In the genomic region with DNA sequence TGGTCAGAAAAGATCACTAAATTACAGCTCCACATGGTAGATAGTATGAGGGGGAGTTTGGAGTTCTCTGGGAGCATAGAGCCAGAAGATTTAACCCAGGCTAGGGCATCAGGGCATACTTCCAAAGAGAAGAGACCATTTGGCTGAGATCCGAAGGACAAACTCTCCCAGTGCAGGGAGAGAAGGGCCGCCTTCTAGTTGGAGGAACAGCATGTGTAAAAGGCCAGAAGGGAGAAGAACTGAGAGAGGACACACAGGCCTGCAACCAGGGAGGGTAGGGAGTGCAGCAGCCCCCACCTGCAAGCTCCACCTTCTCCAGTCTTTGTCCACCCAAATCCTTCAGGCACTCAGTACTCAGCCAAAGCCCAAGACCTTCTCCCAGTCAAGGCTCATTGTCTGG, we compare ENCODE assay signal across 17 cellular contexts.
DNase-seq lines count a peak whose midpoint lies in the region; ATAC-seq and TF ChIP-seq lines count a peak whose summit lies in the region.
"Had no signal": no experiment of that assay in that cellular context is flagged by ENCODE, and none has a peak within 500 bp of the region (broad histone marks: within the 10 kb centered on the region; RNA-seq: fewer than 3 reads in every experiment).

No MANE protein-coding gene starts in this region.

- H3K4me1 Mint-ChIP-seq in dendritic cell treated with granulocyte-macrophage colony-stimulating factor and Interleukin-4, amounts not matched to agents 40 ng/mL and 50 ng/mL, for 4 days (ENCODE audit: low read depth): peaks cover 6% of the 10 kb centered on the region
- H3K4me1 Mint-ChIP-seq: CD8-positive, alpha-beta memory T cell had no signal

- no peak for TF ChIP-seq CTCF in omental fat pad (IDR thresholded peaks at IDR 0.05)

- H3K4me1 ChIP-seq in stomach smooth muscle (ENCODE audit: control insufficient read depth, insufficient read depth, low read length): peaks cover 11% of the 10 kb centered on the region
- H3K4me1 ChIP-seq: BE2C had no signal

- peaks cover 3 to 5% of the 10 kb centered on the region in 2 donors for H3K36me3 ChIP-seq in stomach smooth muscle (ENCODE audit: control insufficient read depth in 2 of 2, insufficient read depth in 2 of 2, low read length in 2 of 2)
- H3K36me3 ChIP-seq: BE2C had no signal

- no peaks in the 10 kb centered on the region for H3K27me3 ChIP-seq in stomach smooth muscle (ENCODE audit: control insufficient read depth in 1 of 2, insufficient read depth in 2 of 2, low read length in 2 of 2)
- H3K27me3 ChIP-seq: BE2C had no signal

- no peaks in the 10 kb centered on the region for H3K9me3 ChIP-seq in stomach smooth muscle (ENCODE audit: control insufficient read depth in 2 of 2, low read length in 2 of 2)
- H3K9me3 ChIP-seq: BE2C had no signal

- H3K9ac ChIP-seq in stomach smooth muscle (ENCODE audit: low read length in 2 of 2): no peak overlapping the region

- H3K36me3 Mint-ChIP-seq in dendritic cell treated with granulocyte-macrophage colony-stimulating factor and Interleukin-4, amounts not matched to agents 40 ng/mL and 50 ng/mL, for 4 days (ENCODE audit: low read depth): no peaks in the 10 kb centered on the region
- H3K36me3 Mint-ChIP-seq: CD14-positive monocyte; CD8-positive, alpha-beta memory T cell had no signal

- H3K4me3 ChIP-seq in stomach smooth muscle (ENCODE audit: low read length in 2 of 2): no peak overlapping the region

- H3K4me3 Mint-ChIP-seq in dendritic cell treated with granulocyte-macrophage colony-stimulating factor and Interleukin-4, amounts not matched to agents 40 ng/mL and 50 ng/mL, for 4 days: no peak overlapping the region
- H3K4me3 Mint-ChIP-seq: CD14-positive monocyte; CD8-positive, alpha-beta memory T cell had no signal

- DNase-seq in omental fat pad (ENCODE audit: low spot score) (no peak), AG08395 (ENCODE audit: low spot score) (no peak), NCI-H345 treated with DMSO at 0.1 percent for 48 hours (lab: John Stamatoyannopoulos, UW; ENCODE audit: unreplicated experiment) (no peak), NCI-H2171 (lab: John Stamatoyannopoulos, UW) (no peak)
- DNase-seq: BE2C; CD8-positive, alpha-beta memory T cell; DND-41; Karpas-422; NCI-H1092; NCI-H1417 treated with DMSO at 0.1 percent for 48 hours; NCI-H187; NCI-H524 treated with DMSO at 0.1 percent for 48 hours; NCI-H774 had no signal

- H3K27me3 Mint-ChIP-seq in dendritic cell treated with granulocyte-macrophage colony-stimulating factor and Interleukin-4, amounts not matched to agents 40 ng/mL and 50 ng/mL, for 4 days: peaks cover 4% of the 10 kb centered on the region

- ATAC-seq in omental fat pad (ENCODE audit: low FRiP score): peak; percentile 15
- no peak for ATAC-seq in GM18519 (IDR thresholded peaks at IDR 0.05; ENCODE audit: low FRiP score, unreplicated experiment)

- H3K27ac Mint-ChIP-seq in dendritic cell treated with granulocyte-macrophage colony-stimulating factor and Interleukin-4, amounts not matched to agents 40 ng/mL and 50 ng/mL, for 4 days: peak overlapping the region; percentile 8
- H3K27ac Mint-ChIP-seq: CD14-positive monocyte had no signal

- H3K27ac ChIP-seq in stomach smooth muscle (ENCODE audit: low read length): peak overlapping the region; percentile 2

- intact Hi-C loops in dendritic cell treated with granulocyte-macrophage colony-stimulating factor and Interleukin-4, amounts not matched to agents 40 ng/mL and 50 ng/mL, for 4 days (cut with micrococcal nuclease): loop anchor here (10.0 kb wide), 2 partner anchors 100 to 150 kb away; no protein-coding TSS in a partner anchor

- H3K9me3 Mint-ChIP-seq in dendritic cell treated with granulocyte-macrophage colony-stimulating factor and Interleukin-4, amounts not matched to agents 40 ng/mL and 50 ng/mL, for 4 days: no peaks in the 10 kb centered on the region
- H3K9me3 Mint-ChIP-seq: CD8-positive, alpha-beta memory T cell had no signal
